Comparison of ENCODE assay signal across 19 cellular contexts in genomic region chr17:5694507-5694906, GRCh38.
DNase-seq lines count a peak whose midpoint lies in the region; ATAC-seq and TF ChIP-seq lines count a peak whose summit lies in the region.
"Had no signal": no experiment of that assay in that cellular context is flagged by ENCODE, and none has a peak within 500 bp of the region (broad histone marks: within the 10 kb centered on the region; RNA-seq: fewer than 3 reads in every experiment).

No MANE protein-coding gene starts in this region.

- no peaks in the 10 kb centered on the region for H4K20me1 ChIP-seq in neural progenitor cell (ENCODE audit: low read depth)

- no peaks in the 10 kb centered on the region for H3K27me3 ChIP-seq in neural progenitor cell
- H3K27me3 ChIP-seq: thyroid gland had no signal

- no peak overlapping the region for H3K27ac ChIP-seq in neural progenitor cell
- H3K27ac ChIP-seq: KMS-11, neutrophil, thyroid gland had no signal

- H3K27me3 Mint-ChIP-seq in WTC11 (ENCODE audit: low read depth) (no peaks in the 10 kb centered on the region), neural progenitor cell (ENCODE audit: insufficient read depth, low read depth) (peaks cover 6% of the 10 kb centered on the region)
- H3K27me3 Mint-ChIP-seq: brain had no signal

- H3K4me1 Mint-ChIP-seq in WTC11: peaks cover 46% of the 10 kb centered on the region
- peaks cover 30% of the 10 kb centered on the region for H3K4me1 Mint-ChIP-seq in neural progenitor cell
- H3K4me1 Mint-ChIP-seq: activated naive CD8-positive, alpha-beta T cell treated with anti-CD3 and anti-CD28 coated beads for 36 hours; stimulated activated naive B cell treated with anti-CD40 and anti-IgM and Interleukin-4, amounts not matched to agents 10 μg/mL and 1 μg/mL and 100 μg/mL, for 72 hours had no signal

- peaks cover 3% of the 10 kb centered on the region for H3F3A ChIP-seq in neural progenitor cell (ENCODE audit: low read depth)

- TF ChIP-seq CTCF in WTC11 (IDR thresholded peaks at IDR 0.05) (no peak), neural progenitor cell (IDR thresholded peaks at IDR 0.05) (no peak)

- H3K4me3 Mint-ChIP-seq in WTC11: no peak overlapping the region
- H3K4me3 Mint-ChIP-seq in neural progenitor cell: no peak overlapping the region
- H3K4me3 Mint-ChIP-seq: activated naive CD8-positive, alpha-beta T cell treated with anti-CD3 and anti-CD28 coated beads for 36 hours; brain; stimulated activated naive B cell treated with anti-CD40 and anti-IgM and Interleukin-4, amounts not matched to agents 10 μg/mL and 1 μg/mL and 100 μg/mL, for 72 hours had no signal

- H2AFZ ChIP-seq in neural progenitor cell (replicated peaks): peak overlapping the region; percentile 9

- no peak overlapping the region for H3K4me3 ChIP-seq in neural progenitor cell
- H3K4me3 ChIP-seq: thyroid gland had no signal

- ATAC-seq in WTC11 (peak; percentile 97), GM18867 (IDR thresholded peaks at IDR 0.05; ENCODE audit: unreplicated experiment) (no peak)
- ATAC-seq: activated CD4-positive, CD25-positive, alpha-beta regulatory T cell treated with anti-CD3 and anti-CD28 coated beads, Interleukin-2, amount 50 U/mL, for 24 hours; left colon; stimulated activated naive B cell treated with anti-CD40 and anti-IgM and Interleukin-4, amounts not matched to agents 10 μg/mL and 1 μg/mL and 100 μg/mL, for 72 hours had no signal

- no peak overlapping the region for H3K9ac ChIP-seq in neural progenitor cell
- H3K9ac ChIP-seq: KMS-11 had no signal

- DNase-seq in NCI-H1417 (lab: John Stamatoyannopoulos, UW) (peak in 2 of 3 experiments; percentile 1 to 88), NCI-H1417 treated with DMSO at 0.1 percent for 48 hours (lab: John Stamatoyannopoulos, UW) (no peak), NCI-H1436 treated with DMSO at 0.1 percent for 48 hours (lab: John Stamatoyannopoulos, UW) (peak; percentile 90), WTC11 (ENCODE audit: low spot score) (peak; percentile 59), neural progenitor cell (ENCODE audit: low spot score) (no peak), UCSD-AML1 (lab: John Stamatoyannopoulos, UW; ENCODE audit: unreplicated experiment) (no peak), HT-29 (ENCODE audit: low spot score) (no peak)
- DNase-seq: 8988T; activated naive CD8-positive, alpha-beta T cell treated with anti-CD3 and anti-CD28 coated beads for 36 hours; left colon; midbrain; NCI-H510A; stimulated activated naive B cell treated with anti-CD40 and anti-IgM and Interleukin-4, amounts not matched to agents 10 μg/mL and 1 μg/mL and 100 μg/mL, for 72 hours had no signal

- H3K9me3 ChIP-seq in neural progenitor cell (ENCODE audit: low read depth): no peaks in the 10 kb centered on the region
- H3K9me3 ChIP-seq: neutrophil, thyroid gland had no signal

- H3K36me3 Mint-ChIP-seq in WTC11 (peaks cover 6% of the 10 kb centered on the region), neural progenitor cell (no peaks in the 10 kb centered on the region)
- H3K36me3 Mint-ChIP-seq: activated naive CD8-positive, alpha-beta T cell treated with anti-CD3 and anti-CD28 coated beads for 36 hours; brain; stimulated activated naive B cell treated with anti-CD40 and anti-IgM and Interleukin-4, amounts not matched to agents 10 μg/mL and 1 μg/mL and 100 μg/mL, for 72 hours had no signal

- CTCF ChIA-PET in WTC11 (lab: Charles Lee): interaction anchor here (0.8 to 3.1 kb wide), 8 partner anchors 11 to 728 kb away, joined by 3 to 38 read pairs (median 4); partner anchors contain the start of gene C1QBP

- H3K36me3 ChIP-seq in neural progenitor cell: no peaks in the 10 kb centered on the region
- H3K36me3 ChIP-seq: neutrophil, thyroid gland had no signal

- H3K4me1 ChIP-seq in neural progenitor cell: peaks cover 8% of the 10 kb centered on the region
- H3K4me1 ChIP-seq: thyroid gland had no signal

- peaks cover 5% of the 10 kb centered on the region for H3K9me3 Mint-ChIP-seq in WTC11
- peaks cover 6% of the 10 kb centered on the region for H3K9me3 Mint-ChIP-seq in neural progenitor cell
- H3K9me3 Mint-ChIP-seq: activated naive CD8-positive, alpha-beta T cell treated with anti-CD3 and anti-CD28 coated beads for 36 hours had no signal

- POLR2A ChIA-PET in WTC11 (lab: Charles Lee): interaction anchor here (1.2 kb wide), 1 partner anchor 208 kb away, joined by 3 read pairs; the partner anchor contains the start of genes DERL2 and MIS12

- no peak overlapping the region for H3K4me2 ChIP-seq in neural progenitor cell
- H3K4me2 ChIP-seq: KMS-11 had no signal

- peak overlapping the region; percentile 13; the same call in 1 of the 2 replicates for H3K27ac Mint-ChIP-seq in WTC11
- H3K27ac Mint-ChIP-seq in neural progenitor cell: no peak overlapping the region
- H3K27ac Mint-ChIP-seq: activated naive CD8-positive, alpha-beta T cell treated with anti-CD3 and anti-CD28 coated beads for 36 hours; stimulated activated naive B cell treated with anti-CD40 and anti-IgM and Interleukin-4, amounts not matched to agents 10 μg/mL and 1 μg/mL and 100 μg/mL, for 72 hours had no signal

- no peaks in the 10 kb centered on the region for H3K79me2 ChIP-seq in neural progenitor cell (ENCODE audit: low read depth)

TF ChIP-seq in WTC11, 78 proteins besides CTCF, POLR2A, EP300 and RAD21 (continues in another document):
- TF ChIP-seq FOXJ3 (CRISPR knock-in tag; IDR thresholded peaks at IDR 0.05; ENCODE audit: borderline replicate concordance) (no peak), NR3C1 (CRISPR knock-in tag; conservative IDR thresholded peaks at IDR 0.05; ENCODE audit: low read depth) (no peak), FOXP1 (CRISPR knock-in tag; IDR thresholded peaks at IDR 0.05; ENCODE audit: borderline replicate concordance) (no peak), ZNF416 (CRISPR knock-in tag; IDR thresholded peaks at IDR 0.05) (no peak), TEAD1 (CRISPR knock-in tag; IDR thresholded peaks at IDR 0.05) (no peak), ETV6 (CRISPR knock-in tag; IDR thresholded peaks at IDR 0.05) (no peak), CDX4 (CRISPR knock-in tag; IDR thresholded peaks at IDR 0.05; ENCODE audit: borderline replicate concordance) (no peak), CBFB (CRISPR knock-in tag; IDR thresholded peaks at IDR 0.05; ENCODE audit: low read depth) (no peak), NR2C2 (CRISPR knock-in tag; IDR thresholded peaks at IDR 0.05) (no peak), ERG (CRISPR knock-in tag; IDR thresholded peaks at IDR 0.05) (no peak), SP1 (CRISPR knock-in tag; conservative IDR thresholded peaks at IDR 0.05) (no peak)
- TF ChIP-seq, protein P1, sequence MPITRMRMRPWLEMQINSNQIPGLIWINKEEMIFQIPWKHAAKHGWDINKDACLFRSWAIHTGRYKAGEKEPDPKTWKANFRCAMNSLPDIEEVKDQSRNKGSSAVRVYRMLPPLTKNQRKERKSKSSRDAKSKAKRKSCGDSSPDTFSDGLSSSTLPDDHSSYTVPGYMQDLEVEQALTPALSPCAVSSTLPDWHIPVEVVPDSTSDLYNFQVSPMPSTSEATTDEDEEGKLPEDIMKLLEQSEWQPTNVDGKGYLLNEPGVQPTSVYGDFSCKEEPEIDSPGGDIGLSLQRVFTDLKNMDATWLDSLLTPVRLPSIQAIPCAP (CRISPR knock-in tag; IDR thresholded peaks at IDR 0.05): no peak
- TF ChIP-seq, protein P2, sequence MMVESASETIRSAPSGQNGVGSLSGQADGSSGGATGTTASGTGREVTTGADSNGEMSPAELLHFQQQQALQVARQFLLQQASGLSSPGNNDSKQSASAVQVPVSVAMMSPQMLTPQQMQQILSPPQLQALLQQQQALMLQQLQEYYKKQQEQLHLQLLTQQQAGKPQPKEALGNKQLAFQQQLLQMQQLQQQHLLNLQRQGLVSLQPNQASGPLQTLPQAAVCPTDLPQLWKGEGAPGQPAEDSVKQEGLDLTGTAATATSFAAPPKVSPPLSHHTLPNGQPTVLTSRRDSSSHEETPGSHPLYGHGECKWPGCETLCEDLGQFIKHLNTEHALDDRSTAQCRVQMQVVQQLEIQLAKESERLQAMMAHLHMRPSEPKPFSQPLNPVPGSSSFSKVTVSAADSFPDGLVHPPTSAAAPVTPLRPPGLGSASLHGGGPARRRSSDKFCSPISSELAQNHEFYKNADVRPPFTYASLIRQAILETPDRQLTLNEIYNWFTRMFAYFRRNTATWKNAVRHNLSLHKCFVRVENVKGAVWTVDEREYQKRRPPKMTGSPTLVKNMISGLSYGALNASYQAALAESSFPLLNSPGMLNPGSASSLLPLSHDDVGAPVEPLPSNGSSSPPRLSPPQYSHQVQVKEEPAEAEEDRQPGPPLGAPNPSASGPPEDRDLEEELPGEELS (CRISPR knock-in tag; IDR thresholded peaks at IDR 0.05): no peak
- TF ChIP-seq, protein P3, sequence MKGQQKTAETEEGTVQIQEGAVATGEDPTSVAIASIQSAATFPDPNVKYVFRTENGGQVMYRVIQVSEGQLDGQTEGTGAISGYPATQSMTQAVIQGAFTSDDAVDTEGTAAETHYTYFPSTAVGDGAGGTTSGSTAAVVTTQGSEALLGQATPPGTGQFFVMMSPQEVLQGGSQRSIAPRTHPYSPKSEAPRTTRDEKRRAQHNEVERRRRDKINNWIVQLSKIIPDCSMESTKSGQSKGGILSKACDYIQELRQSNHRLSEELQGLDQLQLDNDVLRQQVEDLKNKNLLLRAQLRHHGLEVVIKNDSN (CRISPR knock-in tag; IDR thresholded peaks at IDR 0.05): no peak
- TF ChIP-seq, protein P4, sequence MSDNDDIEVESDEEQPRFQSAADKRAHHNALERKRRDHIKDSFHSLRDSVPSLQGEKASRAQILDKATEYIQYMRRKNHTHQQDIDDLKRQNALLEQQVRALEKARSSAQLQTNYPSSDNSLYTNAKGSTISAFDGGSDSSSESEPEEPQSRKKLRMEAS (CRISPR knock-in tag; IDR thresholded peaks at IDR 0.05): no peak

Comparison
In these comparisons a context has a peak if more than half of its experiments do, and no peak if none do; other contexts are left out.
1. DNase-seq: peak in NCI-H1417 (2 of 3), NCI-H1436 treated with DMSO at 0.1 percent for 48 hours (single experiment) and WTC11 (single experiment); none in NCI-H1417 treated with DMSO at 0.1 percent for 48 hours (single experiment), neural progenitor cell (single experiment), UCSD-AML1 (single experiment) and HT-29 (single experiment).